ENCODE assay signal across 12 cellular contexts in genomic region chr9:124284237-124284831, GRCh38. TPM values are rescaled to one million over a fixed set of nuclear protein-coding genes. Genes with fewer than 3 reads are reported as not detected.
DNase-seq lines count a peak whose midpoint lies in the region; ATAC-seq, FAIRE-seq and TF ChIP-seq lines count a peak whose summit lies in the region.
"Had no signal": no experiment of that assay in that cellular context is flagged by ENCODE, and none has a peak within 500 bp of the region (broad histone marks: within the 10 kb centered on the region; RNA-seq: fewer than 3 reads in every experiment).

No MANE protein-coding gene starts in this region.

- DNase-seq in AG10803 (ENCODE audit: low read depth) (peak; percentile 62), astrocyte (ENCODE audit: low read depth) (peak; percentile 56), right atrium auricular region (ENCODE audit: low spot score) (no peak), frontal cortex (ENCODE audit: low spot score in 2 of 2) (no peak), DMS79 treated with DMSO at 0.1 percent for 48 hours (lab: John Stamatoyannopoulos, UW) (no peak), LoVo (ENCODE audit: low spot score) (no peak)
- DNase-seq: activated CD4-positive, alpha-beta T cell treated with anti-CD3 and anti-CD28 coated beads, Interleukin-2, amount 50 U/mL, for 4 hours; activated naive CD8-positive, alpha-beta T cell treated with anti-CD3 and anti-CD28 coated beads, Interleukin-2, amount 10 ng/mL, durations not matched to agents 7 days and 5 days; HCEC 1CT; NCI-H526 had no signal

- H3K4me1 ChIP-seq in astrocyte (ENCODE audit: insufficient read depth, low read length), result peaks cover 84% of the 10 kb centered on the region
- peaks cover 0 to 73% of the 10 kb centered on the region in 2 donors for H3K4me1 ChIP-seq in right atrium auricular region
- peaks cover 44% of the 10 kb centered on the region for H3K4me1 ChIP-seq in rectal smooth muscle tissue (ENCODE audit: control insufficient read depth, insufficient read depth, low read length)

- no peak for ATAC-seq in GM19397 (IDR thresholded peaks at IDR 0.05; ENCODE audit: unreplicated experiment)

- H3K4me1 Mint-ChIP-seq in astrocyte (ENCODE audit: low read depth, unreplicated experiment), result peaks cover 55% of the 10 kb centered on the region

- TF ChIP-seq CTCF in AG10803 (conservative IDR thresholded peaks at IDR 0.05; ENCODE audit: low read length) (no peak), astrocyte (IDR thresholded peaks at IDR 0.05; ENCODE audit: insufficient read depth, low read depth, low read length) (no peak), right atrium auricular region (IDR thresholded peaks at IDR 0.05) (no peak)

- H3K27ac ChIP-seq in astrocyte (ENCODE audit: low read depth, low read length) (peak overlapping the region; percentile 99), right atrium auricular region (peak overlapping the region; percentile 66 to 71), rectal smooth muscle tissue (ENCODE audit: low read depth, low read length) (peak overlapping the region; percentile 79)

- H3K36me3 Mint-ChIP-seq in astrocyte (ENCODE audit: low read depth, unreplicated experiment), result peaks cover 8% of the 10 kb centered on the region
- H3K36me3 Mint-ChIP-seq: activated naive CD8-positive, alpha-beta T cell treated with anti-CD3 and anti-CD28 coated beads, Interleukin-2, amount 10 ng/mL, durations not matched to agents 7 days and 5 days had no signal

- H3K4me2 ChIP-seq in astrocyte (ENCODE audit: low read length), result peak overlapping the region; percentile 81

- peaks cover 62% of the 10 kb centered on the region for H4K20me1 ChIP-seq in astrocyte (ENCODE audit: insufficient read depth, low read length)

- peak overlapping the region; percentile 85 for H3K9ac ChIP-seq in astrocyte (ENCODE audit: low read length)
- no peak overlapping the region for H3K9ac ChIP-seq in rectal smooth muscle tissue (ENCODE audit: low read length)

- no peaks in the 10 kb centered on the region for H3K27me3 Mint-ChIP-seq in astrocyte (ENCODE audit: low read depth, unreplicated experiment)
- H3K27me3 Mint-ChIP-seq: activated naive CD8-positive, alpha-beta T cell treated with anti-CD3 and anti-CD28 coated beads, Interleukin-2, amount 10 ng/mL, durations not matched to agents 7 days and 5 days had no signal

- no peaks in the 10 kb centered on the region for H3K9me3 Mint-ChIP-seq in astrocyte (ENCODE audit: unreplicated experiment)
- H3K9me3 Mint-ChIP-seq: activated naive CD8-positive, alpha-beta T cell treated with anti-CD3 and anti-CD28 coated beads, Interleukin-2, amount 10 ng/mL, durations not matched to agents 7 days and 5 days had no signal

- H3K27me3 ChIP-seq in astrocyte (ENCODE audit: insufficient read depth, low read length) (no peaks in the 10 kb centered on the region), right atrium auricular region (no peaks in the 10 kb centered on the region), rectal smooth muscle tissue (ENCODE audit: control insufficient read depth, insufficient read depth, low read length) (no peaks in the 10 kb centered on the region)

- H3K9me3 ChIP-seq in astrocyte (ENCODE audit: insufficient read depth, low read depth, low read length) (no peaks in the 10 kb centered on the region), right atrium auricular region (no peaks in the 10 kb centered on the region)

- no peak overlapping the region for H3K4me3 Mint-ChIP-seq in astrocyte (ENCODE audit: unreplicated experiment)
- H3K4me3 Mint-ChIP-seq: activated naive CD8-positive, alpha-beta T cell treated with anti-CD3 and anti-CD28 coated beads, Interleukin-2, amount 10 ng/mL, durations not matched to agents 7 days and 5 days had no signal

- peak overlapping the region; percentile 99 for H3K27ac Mint-ChIP-seq in astrocyte (ENCODE audit: unreplicated experiment)
- H3K27ac Mint-ChIP-seq: activated naive CD8-positive, alpha-beta T cell treated with anti-CD3 and anti-CD28 coated beads, Interleukin-2, amount 10 ng/mL, durations not matched to agents 7 days and 5 days had no signal

- H2AFZ ChIP-seq in astrocyte (ENCODE audit: low read depth, low read length), result no peak overlapping the region

- H3K36me3 ChIP-seq in astrocyte (ENCODE audit: insufficient read depth, low read length), result no peaks in the 10 kb centered on the region
- H3K36me3 ChIP-seq in right atrium auricular region, result no peaks in the 10 kb centered on the region
- H3K36me3 ChIP-seq in rectal smooth muscle tissue (ENCODE audit: control insufficient read depth, insufficient read depth, low read length), result no peaks in the 10 kb centered on the region

- H3K4me3 ChIP-seq in AG10803 (ENCODE audit: low read length) (no peak overlapping the region), astrocyte (ENCODE audit: insufficient read depth, low read depth, low read length) (no peak overlapping the region), right atrium auricular region (no peak overlapping the region), rectal smooth muscle tissue (ENCODE audit: low read length) (no peak overlapping the region)

- no peak for FAIRE-seq in astrocyte (lab: Jason Lieb, UNC)
- FAIRE-seq in frontal cortex (lab: Jason Lieb, UNC), result no peak

- H3K79me2 ChIP-seq in astrocyte (ENCODE audit: insufficient read depth, low read length), result peaks cover 92% of the 10 kb centered on the region

RNA-seq across cellular contexts. Expression of gene NEK6, which starts 26.6 kb away (rescaled TPM):
- total RNA-seq in astrocyte (55.7 and 76.8 TPM in 2 replicates), right atrium auricular region (1 to 10 TPM; 9.2 to 9.7 TPM), frontal cortex (11.0 TPM)

Comparison
In these comparisons a context has a peak if more than half of its experiments do, and no peak if none do; other contexts are left out.
1. DNase-seq: peak in AG10803 (single experiment) and astrocyte (single experiment); none in right atrium auricular region (single experiment), frontal cortex (0 of 2), DMS79 treated with DMSO at 0.1 percent for 48 hours (single experiment) and LoVo (single experiment).
2. Peak in every context shown above with its lines, with median percentiles within 50 percentile points of each other: H3K27ac ChIP-seq.